Comparison of ENCODE assay signal across 10 cellular contexts in the genomic region with DNA sequence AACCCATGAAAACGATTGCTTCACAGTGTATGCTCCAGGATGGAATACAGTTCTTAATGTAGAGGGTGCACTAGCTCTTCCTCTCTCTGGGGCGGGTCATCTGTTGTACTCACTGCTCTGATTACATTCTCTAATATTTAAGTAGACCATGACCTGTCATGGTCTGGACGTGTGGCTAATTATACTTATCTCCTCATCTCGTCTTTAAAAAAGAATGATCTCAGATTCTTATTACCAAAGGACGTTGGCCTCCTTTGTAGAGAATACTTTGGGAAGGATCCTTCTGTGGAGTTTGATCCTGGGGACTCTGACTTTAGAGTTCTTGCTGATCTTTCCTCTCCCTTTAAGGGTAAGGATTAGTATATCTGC. TPM values are rescaled to one million over a fixed set of nuclear protein-coding genes. Genes with fewer than 3 reads are reported as not detected.
DNase-seq lines count a peak whose midpoint lies in the region; ATAC-seq and TF ChIP-seq lines count a peak whose summit lies in the region.
"Had no signal": no experiment of that assay in that cellular context is flagged by ENCODE, and none has a peak within 500 bp of the region (broad histone marks: within the 10 kb centered on the region; RNA-seq: fewer than 3 reads in every experiment).

No MANE protein-coding gene starts in this region.

- peak overlapping the region; percentile 47 for H2AK5ac ChIP-seq in mesenchymal stem cell (ENCODE audit: low read length, severe bottlenecking)

- H3K4me1 ChIP-seq in mesenchymal stem cell (ENCODE audit: control insufficient read depth, insufficient read depth, low read depth, low read length) (peaks cover 14% of the 10 kb centered on the region), transverse colon (peaks cover 15 to 47% (median 29%) of the 10 kb centered on the region in 4 donors)

- in situ Hi-C loops in transverse colon (cut with MboI; ENCODE audit: low pct_ligation_motif_present in 1 of 4, low pct_unique_long_range_greater_than_20kb in 1 of 4, low sequenced_read_pairs in 3 of 4): no loop called here

- H3K4me3 ChIP-seq in mesenchymal stem cell (ENCODE audit: insufficient read depth in 1 of 2, low read depth in 1 of 2, low read length in 2 of 2): peak overlapping the region in 1 of 2 experiments; percentile 61
- H3K4me3 ChIP-seq in transverse colon: no peak overlapping the region

- no peak for ATAC-seq in GM21529 (IDR thresholded peaks at IDR 0.05; ENCODE audit: unreplicated experiment)

- no peak for TF ChIP-seq CTCF in transverse colon (IDR thresholded peaks at IDR 0.05)

- H3K79me1 ChIP-seq in mesenchymal stem cell (replicated peaks; ENCODE audit: low read length, poor library complexity, severe bottlenecking): peaks cover 17% of the 10 kb centered on the region

- WGBS in mesenchymal stem cell: 39% methylated on average over 2 of the region's 5 CpGs
- WGBS in transverse colon (ENCODE audit: low coverage in 1 of 2), 2 donors: 51% methylated on average over 4 to 5 of the region's 5 CpGs

- H3K14ac ChIP-seq in mesenchymal stem cell (ENCODE audit: low read length in 2 of 2): no peak overlapping the region

- peak overlapping the region; percentile 77 for H4K91ac ChIP-seq in mesenchymal stem cell (ENCODE audit: low read length)

- intact Hi-C loops in transverse colon (cut with DNase I; ENCODE audit: low total_unique reads): no loop called here

- H2BK5ac ChIP-seq in mesenchymal stem cell (ENCODE audit: low read depth, low read length, poor library complexity, severe bottlenecking): peak overlapping the region; percentile 33

- peak overlapping the region; percentile 88 for H3K9ac ChIP-seq in mesenchymal stem cell (ENCODE audit: low read length)

- H2BK12ac ChIP-seq in mesenchymal stem cell (ENCODE audit: low read length in 2 of 2): peak overlapping the region in 1 of 2 experiments; percentile 97

- peak overlapping the region in 1 of 2 experiments; percentile 75 for H3K4ac ChIP-seq in mesenchymal stem cell (ENCODE audit: low read depth in 1 of 2, low read length in 2 of 2)

- H3K27me3 ChIP-seq in mesenchymal stem cell (ENCODE audit: control insufficient read depth in 1 of 2, insufficient read depth in 1 of 2, low read length in 2 of 2) (no peaks in the 10 kb centered on the region), transverse colon (no peaks in the 10 kb centered on the region)

- peak overlapping the region; percentile 71 for H3K27ac ChIP-seq in caudate nucleus (ENCODE audit: low read depth, low read length)
- H3K27ac ChIP-seq in mesenchymal stem cell (ENCODE audit: low read length, poor library complexity, severe bottlenecking): peak overlapping the region; percentile 83
- H3K27ac ChIP-seq in transverse colon: peak overlapping the region; percentile 32 to 62 (median 58)

- H2AFZ ChIP-seq in mesenchymal stem cell (ENCODE audit: low read depth, low read length): no peak overlapping the region

- peak overlapping the region; percentile 58 for H3K4me2 ChIP-seq in mesenchymal stem cell (ENCODE audit: low read length, poor library complexity, severe bottlenecking)

- no peak for TF ChIP-seq POLR2A in transverse colon (IDR thresholded peaks at IDR 0.05)

- DNase-seq in NCI-H2029 (lab: John Stamatoyannopoulos, UW): peak; percentile 45
- DNase-seq in NCI-H2029 treated with DMSO at 0.1 percent for 48 hours (lab: John Stamatoyannopoulos, UW): no peak
- DNase-seq in caudate nucleus (lab: John Stamatoyannopoulos, UW): no peak
- DNase-seq in mesenchymal stem cell: no peak
- no peak for DNase-seq in transverse colon
- DNase-seq in hypothalamus (lab: John Stamatoyannopoulos, UW): no peak
- DNase-seq in germinal center (ENCODE audit: low spot score): no peak
- DNase-seq: activated CD4-positive, alpha-beta T cell treated with anti-CD3 and anti-CD28 coated beads for 4 hours; stimulated activated CD4-positive, alpha-beta T cell treated with anti-CD3 and anti-CD28 coated beads, Interleukin-4, amount 100 ng/mL, for 24 hours had no signal

- H2BK120ac ChIP-seq in mesenchymal stem cell (ENCODE audit: low read depth, low read length): peak overlapping the region; percentile 97

- H3K18ac ChIP-seq in mesenchymal stem cell (ENCODE audit: low read depth in 1 of 2, low read length in 2 of 2): peak overlapping the region; percentile 73 to 96

- no peak overlapping the region for H3K23ac ChIP-seq in mesenchymal stem cell (ENCODE audit: low read length in 2 of 2)

- H2BK15ac ChIP-seq in mesenchymal stem cell (ENCODE audit: low read depth, poor library complexity, severe bottlenecking): no peak overlapping the region

- no peaks in the 10 kb centered on the region for H3K36me3 ChIP-seq in mesenchymal stem cell (ENCODE audit: control insufficient read depth in 1 of 2, insufficient read depth in 2 of 2, low read depth in 1 of 2, low read length in 2 of 2)
- H3K36me3 ChIP-seq in transverse colon: no peaks in the 10 kb centered on the region

- H3K9me3 ChIP-seq in mesenchymal stem cell (ENCODE audit: control insufficient read depth, low read length): no peaks in the 10 kb centered on the region
- H3K9me3 ChIP-seq in transverse colon: no peaks in the 10 kb centered on the region

- H4K8ac ChIP-seq in mesenchymal stem cell (ENCODE audit: low read length): peak overlapping the region; percentile 95

- no peak for TF ChIP-seq EP300 in transverse colon (IDR thresholded peaks at IDR 0.05; ENCODE audit: low read depth)

RNA-seq across cellular contexts. Expression of a gene that starts 48.4 kb away (rescaled TPM):
- 15.5 TPM for polyA plus RNA-seq in mesenchymal stem cell (2013, experiment 1 of 2)
- polyA plus RNA-seq in mesenchymal stem cell (2013, experiment 2 of 2): 15.9 TPM
- total RNA-seq in transverse colon: 100 to 1,000 TPM in 3 of 4 donors, 10 to 100 TPM in 1; 91.7 to 247 (median 115) TPM
